In genomic region chr1:234960722-234961467, GRCh38 we compare ENCODE assay signal across 8 cellular contexts.
DNase-seq lines count a peak whose midpoint lies in the region; ATAC-seq and TF ChIP-seq lines count a peak whose summit lies in the region.

No MANE protein-coding gene starts in this region.

- H3K27me3 ChIP-seq in dorsolateral prefrontal cortex: no peaks in the 10 kb centered on the region

- no peak for TF ChIP-seq CTCF in dorsolateral prefrontal cortex (IDR thresholded peaks at IDR 0.05 in 54 of 56, conservative IDR thresholded peaks at IDR 0.05 in 2 of 56; ENCODE audit: low read depth in 1 of 56, partially characterized antibody in 56 of 56)
- TF ChIP-seq CTCF in osteocyte (IDR thresholded peaks at IDR 0.05): no peak

- intact Hi-C loops in dorsolateral prefrontal cortex (cut with DNase I): no loop called here

- no peaks in the 10 kb centered on the region for H3K9me3 Mint-ChIP-seq in osteocyte (ENCODE audit: unreplicated experiment)

- H3K27ac Mint-ChIP-seq in osteocyte (ENCODE audit: unreplicated experiment): peak overlapping the region; percentile 96

- ATAC-seq in HG02885 (IDR thresholded peaks at IDR 0.05; ENCODE audit: poor library complexity, unreplicated experiment) (no peak), HG03039 (IDR thresholded peaks at IDR 0.05; ENCODE audit: unreplicated experiment) (no peak)

- peak overlapping the region; percentile 41 for H3K4me3 Mint-ChIP-seq in osteocyte (ENCODE audit: unreplicated experiment)

- H3K4me1 Mint-ChIP-seq in osteocyte (ENCODE audit: unreplicated experiment): peaks cover 87% of the 10 kb centered on the region

- peak overlapping the region in 35 of 59 donors; percentile 6 to 86 (median 53) for H3K27ac ChIP-seq in dorsolateral prefrontal cortex

- peak; percentile 39 for DNase-seq in DMS153 (lab: John Stamatoyannopoulos, UW)
- peak; percentile 52 for DNase-seq in NCI-H2227 (lab: John Stamatoyannopoulos, UW; ENCODE audit: unreplicated experiment)
- DNase-seq in dorsolateral prefrontal cortex: no peak
- no peak for DNase-seq in osteocyte (ENCODE audit: extremely low spot score, unreplicated experiment)
- no peak for DNase-seq in SK-N-DZ (ENCODE audit: low spot score)
- DNase-seq in NCI-H187 treated with DMSO at 0.1 percent for 48 hours (lab: John Stamatoyannopoulos, UW): no peak

- H3K27me3 Mint-ChIP-seq in osteocyte (ENCODE audit: unreplicated experiment): no peaks in the 10 kb centered on the region

- no peak overlapping the region for H3K4me3 ChIP-seq in dorsolateral prefrontal cortex

- H3K36me3 Mint-ChIP-seq in osteocyte (ENCODE audit: unreplicated experiment): no peaks in the 10 kb centered on the region

Comparison
In these comparisons a context has a peak if more than half of its experiments do, and no peak if none do; other contexts are left out.
1. DNase-seq: peak in DMS153 (single experiment) and NCI-H2227 (single experiment); none in dorsolateral prefrontal cortex (0 of 10), osteocyte (single experiment), SK-N-DZ (single experiment) and NCI-H187 treated with DMSO at 0.1 percent for 48 hours (single experiment).